7 cellular contexts compared by ENCODE assay signal in the genomic region with DNA sequence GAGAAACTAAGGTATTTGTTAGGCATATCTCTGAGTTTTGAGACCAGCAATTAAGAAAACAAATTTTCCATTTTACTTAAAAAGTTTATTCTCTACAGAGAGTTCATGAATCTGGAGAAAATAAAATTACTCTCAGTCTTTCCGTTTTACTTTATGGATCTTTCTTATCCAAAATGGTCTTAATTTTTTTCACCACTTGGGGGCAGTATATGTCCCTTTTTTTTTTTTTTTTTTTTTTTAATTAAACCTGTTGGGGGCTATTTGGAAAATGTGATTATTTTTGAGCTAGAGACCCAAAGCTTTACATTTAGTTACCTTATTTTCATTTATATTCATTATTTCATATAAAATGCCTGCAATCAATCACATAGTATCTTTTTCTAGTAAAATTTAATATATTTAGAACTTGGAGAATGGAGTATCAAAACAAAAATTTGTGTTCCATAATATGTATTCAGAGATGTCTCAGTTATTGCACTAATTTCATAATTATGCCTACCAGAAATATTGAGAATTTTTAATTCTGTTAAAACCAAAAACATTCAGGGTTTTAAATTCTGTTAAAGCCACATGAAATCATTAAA. TPM values are rescaled to one million over a fixed set of nuclear protein-coding genes. Genes with fewer than 3 reads are reported as not detected.
DNase-seq lines count a peak whose midpoint lies in the region; ATAC-seq and TF ChIP-seq lines count a peak whose summit lies in the region.

No MANE protein-coding gene starts in this region.

- no peaks in the 10 kb centered on the region for H3K4me1 ChIP-seq in psoas muscle

- intact Hi-C loops in psoas muscle (cut with DNase I): no loop called here

- H3K36me3 ChIP-seq in psoas muscle (ENCODE audit: insufficient read depth in 1 of 2, low read depth in 1 of 2): peaks cover 0 to 4% of the 10 kb centered on the region in 2 donors

- ATAC-seq in psoas muscle (no peak), GM19455 (IDR thresholded peaks at IDR 0.05; ENCODE audit: unreplicated experiment) (no peak)

- H3K4me3 ChIP-seq in epithelial cell of esophagus (ENCODE audit: low read length) (no peak overlapping the region), psoas muscle (no peak overlapping the region)

- peak; percentile 6 for DNase-seq in NCI-H345 (lab: John Stamatoyannopoulos, UW)
- peak; percentile 9 for DNase-seq in epithelial cell of esophagus (ENCODE audit: low read depth)
- no peak for DNase-seq in psoas muscle
- no peak for DNase-seq in mesenteric fat pad (ENCODE audit: low spot score)
- DNase-seq in HPDE6-E6E7 (ENCODE audit: extremely low spot score): no peak

- no peak overlapping the region for H3K27ac ChIP-seq in psoas muscle

- WGBS in psoas muscle, 3 donors: 9 to 15% (median 11%) methylated on average over 1 of the region's 1 CpG

- H3K27me3 ChIP-seq in psoas muscle (ENCODE audit: insufficient read depth in 3 of 3, low read length in 2 of 3): no peaks in the 10 kb centered on the region

- TF ChIP-seq CTCF in GM12873 (IDR thresholded peaks at IDR 0.05; ENCODE audit: insufficient read depth, low read depth, low read length, missing control alignments): peak; percentile 31
- TF ChIP-seq CTCF in epithelial cell of esophagus (IDR thresholded peaks at IDR 0.05; ENCODE audit: insufficient read depth, low read depth, low read length, missing control alignments): no peak
- TF ChIP-seq CTCF in psoas muscle (IDR thresholded peaks at IDR 0.05): peak; percentile 66

- H3K9me3 ChIP-seq in psoas muscle: no peaks in the 10 kb centered on the region

RNA-seq across cellular contexts. Expression of gene PIBF1, which starts 27.1 kb away (rescaled TPM):
- total RNA-seq in psoas muscle (10 to 100 TPM in 2 of 4 donors, 1 to 10 TPM in 2; 6.8 to 12.8 (median 10.1) TPM), mesenteric fat pad (17.1 TPM)
- 1 to 10 TPM; 5.4 to 7.5 (median 6.0) TPM for polyA plus RNA-seq in psoas muscle

RNA-seq across cellular contexts. Expression of gene DIS3, which starts 27.3 kb away (rescaled TPM):
- 10 to 100 TPM; 13.4 to 19.7 (median 15.5) TPM for total RNA-seq in psoas muscle
- 10 to 100 TPM in 2 of 3 donors, 1 to 10 TPM in 1; 6.4 to 12.3 (median 10.8) TPM for polyA plus RNA-seq in psoas muscle
- total RNA-seq in mesenteric fat pad: 26.3 TPM

Comparison
In these comparisons a context has a peak if more than half of its experiments do, and no peak if none do; other contexts are left out.
1. DNase-seq: peak in NCI-H345 (single experiment) and epithelial cell of esophagus (single experiment); none in psoas muscle (0 of 2), mesenteric fat pad (single experiment) and HPDE6-E6E7 (single experiment).